In the genomic region with DNA sequence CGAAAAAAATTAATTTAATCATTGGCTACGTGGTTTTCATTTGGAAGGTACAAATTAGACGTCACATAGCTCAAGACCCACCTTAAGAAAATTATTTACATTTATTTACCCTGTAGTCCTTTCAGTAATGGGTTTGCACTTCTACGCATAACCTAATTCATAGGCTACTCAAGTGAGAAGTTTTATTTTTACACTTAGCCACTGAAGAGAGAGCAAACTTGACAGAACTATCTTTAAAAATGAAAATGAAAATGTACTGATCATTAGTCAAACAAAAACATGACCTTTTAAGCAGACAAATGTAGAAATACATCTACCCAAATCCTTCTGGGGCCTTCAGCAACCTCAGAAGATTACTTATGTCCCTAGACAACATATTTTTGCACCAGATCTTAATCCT, we compare ENCODE assay signal across 14 cellular contexts.
DNase-seq lines count a peak whose midpoint lies in the region; ATAC-seq lines count a peak whose summit lies in the region.
"Had no signal": no experiment of that assay in that cellular context is flagged by ENCODE, and none has a peak within 500 bp of the region (broad histone marks: within the 10 kb centered on the region; RNA-seq: fewer than 3 reads in every experiment).

No MANE protein-coding gene starts in this region.

- no peaks in the 10 kb centered on the region for H3K4me1 Mint-ChIP-seq in activated naive CD4-positive, alpha-beta T cell treated with anti-CD3 and anti-CD28 coated beads for 36 hours (ENCODE audit: low read depth)

- H3K27ac Mint-ChIP-seq in activated naive CD4-positive, alpha-beta T cell treated with anti-CD3 and anti-CD28 coated beads for 36 hours: no peak overlapping the region

- ATAC-seq in GM18502 (IDR thresholded peaks at IDR 0.05; ENCODE audit: poor library complexity, unreplicated experiment) (peak; percentile 61), GM19452 (IDR thresholded peaks at IDR 0.05; ENCODE audit: unreplicated experiment) (peak; percentile 37), HG02678 (IDR thresholded peaks at IDR 0.05; ENCODE audit: unreplicated experiment) (peak; percentile 59), HG03342 (IDR thresholded peaks at IDR 0.05; ENCODE audit: unreplicated experiment) (peak; percentile 46)

- H3K36me3 Mint-ChIP-seq in activated naive CD4-positive, alpha-beta T cell treated with anti-CD3 and anti-CD28 coated beads for 36 hours (ENCODE audit: low read depth): no peaks in the 10 kb centered on the region

- peaks cover under 1% of the 10 kb centered on the region for H3K9me3 Mint-ChIP-seq in activated naive CD4-positive, alpha-beta T cell treated with anti-CD3 and anti-CD28 coated beads for 36 hours

- CTCF ChIA-PET in activated naive CD4-positive, alpha-beta T cell treated with anti-CD3 and anti-CD28 coated beads for 36 hours (lab: Charles Lee): no interaction called here

- H3K27me3 Mint-ChIP-seq in activated naive CD4-positive, alpha-beta T cell treated with anti-CD3 and anti-CD28 coated beads for 36 hours (ENCODE audit: low read depth): no peaks in the 10 kb centered on the region

- no peak for DNase-seq in stimulated activated CD4-positive, alpha-beta T cell treated with anti-CD3 and anti-CD28 coated beads, Interleukin-1b, Interleukin-23, amount 100 ng/mL, for 48 hours
- DNase-seq in dermis blood vessel endothelial cell (no peak), DMS114 treated with DMSO at 0.1 percent for 48 hours (lab: John Stamatoyannopoulos, UW; ENCODE audit: unreplicated experiment) (no peak)
- DNase-seq in activated naive CD4-positive, alpha-beta T cell treated with anti-CD3 and anti-CD28 coated beads for 36 hours: no peak
- DNase-seq: amygdala; DND-41; NCI-H1105 treated with DMSO at 0.1 percent for 48 hours; NCI-H510A; Right ventricle myocardium superior; stimulated activated CD4-positive, alpha-beta T cell treated with anti-CD3 and anti-CD28 coated beads, Interleukin-15, amount 100 ng/mL, for 24 hours had no signal

- no peak overlapping the region for H3K4me3 Mint-ChIP-seq in activated naive CD4-positive, alpha-beta T cell treated with anti-CD3 and anti-CD28 coated beads for 36 hours

- intact Hi-C loops in activated naive CD4-positive, alpha-beta T cell treated with anti-CD3 and anti-CD28 coated beads for 36 hours (cut with micrococcal nuclease): no loop called here
